Comparison of ENCODE assay signal across 36 cellular contexts in the genomic region with DNA sequence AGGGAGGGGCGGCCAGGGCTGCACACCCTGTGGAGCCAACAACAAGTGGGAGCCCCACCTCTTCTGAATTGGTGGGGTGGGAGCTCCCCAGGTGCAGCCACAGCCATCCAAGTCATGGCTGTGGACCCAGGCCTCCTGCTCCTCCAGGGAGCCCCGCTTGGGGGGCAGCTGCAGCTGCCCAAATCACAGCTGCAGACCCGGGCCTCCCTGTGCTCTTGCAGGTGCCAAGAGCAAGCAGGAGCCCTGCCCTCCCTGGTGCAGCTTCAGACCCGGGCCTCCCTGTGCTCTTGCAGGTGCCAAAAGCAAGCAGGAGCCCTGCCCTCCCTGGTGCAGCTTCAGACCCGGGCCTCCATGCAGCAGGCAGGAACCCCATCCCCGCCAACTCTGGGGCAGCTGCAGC.
"Had no signal": no experiment of that assay in that cellular context is flagged by ENCODE, and none has a peak within 500 bp of the region (broad histone marks: within the 10 kb centered on the region; RNA-seq: fewer than 3 reads in every experiment).

No MANE protein-coding gene starts in this region.

- ATAC-seq: activated CD4-positive, alpha-beta T cell treated with anti-CD3 and anti-CD28 coated beads for 36 hours; activated CD4-positive, CD25-positive, alpha-beta regulatory T cell treated with anti-CD3 and anti-CD28 coated beads, Interleukin-2, amount 50 U/mL, for 24 hours; activated CD8-positive, alpha-beta memory T cell treated with anti-CD3 and anti-CD28 coated beads, Interleukin-2, amount 10 ng/mL, durations not matched to agents 7 days and 5 days; activated CD8-positive, alpha-beta T cell treated with anti-CD3 and anti-CD28 coated beads, Interleukin-2, amount 10 ng/mL, durations not matched to agents 7 days and 5 days; activated naive CD8-positive, alpha-beta T cell treated with anti-CD3 and anti-CD28 coated beads, Interleukin-2, amount 50 U/mL, for 24 hours; T-cell; T-helper 17 cell had no signal

- H3K9me3 ChIP-seq: ascending aorta had no signal

- H3K4me3 Mint-ChIP-seq: activated CD4-positive, alpha-beta memory T cell treated with anti-CD3 and anti-CD28 coated beads, Interleukin-2, amount 10 ng/mL, durations not matched to agents 7 days and 5 days; activated CD4-positive, alpha-beta T cell treated with anti-CD3 and anti-CD28 coated beads for 36 hours; activated CD4-positive, alpha-beta T cell treated with anti-CD3 and anti-CD28 coated beads, Interleukin-2, amount 10 ng/mL, durations not matched to agents 7 days and 5 days; activated CD8-positive, alpha-beta memory T cell treated with anti-CD3 and anti-CD28 coated beads, Interleukin-2, amount 10 ng/mL, durations not matched to agents 7 days and 5 days; activated CD8-positive, alpha-beta T cell treated with anti-CD3 and anti-CD28 coated beads, Interleukin-2, amount 10 ng/mL, durations not matched to agents 7 days and 5 days; activated naive CD4-positive, alpha-beta T cell treated with anti-CD3 and anti-CD28 coated beads, Interleukin-2, amount 10 ng/mL, durations not matched to agents 7 days and 5 days; activated naive CD4-positive, alpha-beta T cell treated with anti-CD3 and anti-CD28 coated beads, Interleukin-2, amount 50 U/mL, for 24 hours; activated naive CD8-positive, alpha-beta T cell; activated naive CD8-positive, alpha-beta T cell treated with anti-CD3 and anti-CD28 coated beads, Interleukin-2, amount 10 ng/mL, durations not matched to agents 7 days and 5 days; activated naive CD8-positive, alpha-beta T cell treated with anti-CD3 and anti-CD28 coated beads, Interleukin-2, amount 50 U/mL, for 24 hours; activated T-cell treated with anti-CD3 and anti-CD28 coated beads, Interleukin-2, amount 50 U/mL, for 24 hours; brain; central memory CD8-positive, alpha-beta T cell; T-cell; T-helper 17 cell had no signal

- H3K4me3 ChIP-seq: ascending aorta, cardiac muscle cell had no signal

- DNase-seq: activated CD4-positive, alpha-beta memory T cell treated with anti-CD3 and anti-CD28 coated beads, Interleukin-2, amount 10 ng/mL, durations not matched to agents 7 days and 5 days; activated CD4-positive, alpha-beta T cell treated with anti-CD3 and anti-CD28 coated beads for 1 hour; activated CD4-positive, alpha-beta T cell treated with anti-CD3 and anti-CD28 coated beads for 36 hours; activated CD4-positive, alpha-beta T cell treated with anti-CD3 and anti-CD28 coated beads for 48 hours; activated CD4-positive, alpha-beta T cell treated with anti-CD3 and anti-CD28 coated beads, Interleukin-2, amount 10 ng/mL, durations not matched to agents 7 days and 5 days; activated CD4-positive, alpha-beta T cell treated with anti-CD3 and anti-CD28 coated beads, Interleukin-2, amount 50 U/mL, for 48 hours; activated CD4-positive, CD25-positive, alpha-beta regulatory T cell; activated CD8-positive, alpha-beta memory T cell treated with anti-CD3 and anti-CD28 coated beads for 24 hours; activated CD8-positive, alpha-beta memory T cell treated with anti-CD3 and anti-CD28 coated beads, Interleukin-2, amount 10 ng/mL, durations not matched to agents 7 days and 5 days; activated CD8-positive, alpha-beta memory T cell treated with anti-CD3 and anti-CD28 coated beads, Interleukin-2, amount 50 U/mL, for 48 hours; activated CD8-positive, alpha-beta T cell treated with anti-CD3 and anti-CD28 coated beads, Interleukin-2, amount 10 ng/mL, durations not matched to agents 7 days and 5 days; activated effector memory CD4-positive, alpha-beta T cell treated with Interleukin-2 at 50 U/mL for 16 hours; activated naive CD4-positive, alpha-beta T cell treated with anti-CD3 and anti-CD28 coated beads, Interleukin-2, amount 10 ng/mL, durations not matched to agents 7 days and 5 days; activated naive CD4-positive, alpha-beta T cell treated with Interleukin-2 at 50 U/mL for 16 hours; activated naive CD8-positive, alpha-beta T cell treated with anti-CD3 and anti-CD28 coated beads, Interleukin-2, amount 10 ng/mL, durations not matched to agents 7 days and 5 days; activated naive CD8-positive, alpha-beta T cell treated with anti-CD3 and anti-CD28 coated beads, Interleukin-2, amount 50 U/mL, for 24 hours; activated T-cell treated with anti-CD3 and anti-CD28 coated beads, Interleukin-2, amount 50 U/mL, for 24 hours; activated T-cell treated with anti-CD3 and anti-CD28 coated beads, Interleukin-2, amount 50 U/mL, for 48 hours; amygdala; anterior cingulate cortex; caudate nucleus; cerebellar nuclear complex; T-cell; T-helper 17 cell; T1000 had no signal

- H3K9me3 Mint-ChIP-seq: activated CD4-positive, alpha-beta memory T cell treated with anti-CD3 and anti-CD28 coated beads, Interleukin-2, amount 10 ng/mL, durations not matched to agents 7 days and 5 days; activated CD4-positive, alpha-beta T cell treated with anti-CD3 and anti-CD28 coated beads, Interleukin-2, amount 10 ng/mL, durations not matched to agents 7 days and 5 days; activated naive CD4-positive, alpha-beta T cell treated with anti-CD3 and anti-CD28 coated beads, Interleukin-2, amount 10 ng/mL, durations not matched to agents 7 days and 5 days; activated naive CD4-positive, alpha-beta T cell treated with anti-CD3 and anti-CD28 coated beads, Interleukin-2, amount 50 U/mL, for 24 hours; activated naive CD8-positive, alpha-beta T cell treated with anti-CD3 and anti-CD28 coated beads, Interleukin-2, amount 10 ng/mL, durations not matched to agents 7 days and 5 days; activated naive CD8-positive, alpha-beta T cell treated with anti-CD3 and anti-CD28 coated beads, Interleukin-2, amount 50 U/mL, for 24 hours; activated T-cell treated with anti-CD3 and anti-CD28 coated beads, Interleukin-2, amount 50 U/mL, for 24 hours; activated T-helper 2 cell treated with anti-CD3 and anti-CD28 coated beads, Interferon-gamma antibody, Interleukin-2, Interleukin-4, amounts not matched to agents 10 μg/mL and 5 μg/mL and 100 μg/mL, durations not matched to agents 14 hours and 24 hours and 36 hours; brain; central memory CD8-positive, alpha-beta T cell; T-cell had no signal

- H3K27me3 ChIP-seq: ascending aorta, cardiac muscle cell had no signal

- H3K36me3 ChIP-seq: ascending aorta, cardiac muscle cell had no signal

- H3K36me3 Mint-ChIP-seq: activated CD8-positive, alpha-beta memory T cell treated with anti-CD3 and anti-CD28 coated beads, Interleukin-2, amount 10 ng/mL, durations not matched to agents 7 days and 5 days; activated naive CD4-positive, alpha-beta T cell treated with anti-CD3 and anti-CD28 coated beads, Interleukin-2, amount 10 ng/mL, durations not matched to agents 7 days and 5 days; activated naive CD4-positive, alpha-beta T cell treated with anti-CD3 and anti-CD28 coated beads, Interleukin-2, amount 50 U/mL, for 24 hours; activated naive CD8-positive, alpha-beta T cell; activated naive CD8-positive, alpha-beta T cell treated with anti-CD3 and anti-CD28 coated beads, Interleukin-2, amount 10 ng/mL, durations not matched to agents 7 days and 5 days; brain; T-cell had no signal

- H3K27ac ChIP-seq: ascending aorta, cardiac muscle cell, VCaP had no signal

- FAIRE-seq: bronchial epithelial cell, TTC549 had no signal

- H3K27me3 Mint-ChIP-seq: activated CD4-positive, alpha-beta T cell treated with anti-CD3 and anti-CD28 coated beads, Interleukin-2, amount 10 ng/mL, durations not matched to agents 7 days and 5 days; activated naive CD4-positive, alpha-beta T cell treated with anti-CD3 and anti-CD28 coated beads, Interleukin-2, amount 10 ng/mL, durations not matched to agents 7 days and 5 days; activated naive CD4-positive, alpha-beta T cell treated with anti-CD3 and anti-CD28 coated beads, Interleukin-2, amount 50 U/mL, for 24 hours; activated naive CD8-positive, alpha-beta T cell; activated naive CD8-positive, alpha-beta T cell treated with anti-CD3 and anti-CD28 coated beads, Interleukin-2, amount 50 U/mL, for 24 hours; activated T-cell treated with anti-CD3 and anti-CD28 coated beads, Interleukin-2, amount 50 U/mL, for 24 hours had no signal

- H3K4me1 ChIP-seq: ascending aorta had no signal

- H3K27ac Mint-ChIP-seq: activated CD4-positive, alpha-beta memory T cell treated with anti-CD3 and anti-CD28 coated beads, Interleukin-2, amount 10 ng/mL, durations not matched to agents 7 days and 5 days; activated CD4-positive, alpha-beta T cell treated with anti-CD3 and anti-CD28 coated beads for 36 hours; activated CD4-positive, alpha-beta T cell treated with anti-CD3 and anti-CD28 coated beads, Interleukin-2, amount 10 ng/mL, durations not matched to agents 7 days and 5 days; activated CD8-positive, alpha-beta memory T cell treated with anti-CD3 and anti-CD28 coated beads, Interleukin-2, amount 10 ng/mL, durations not matched to agents 7 days and 5 days; activated CD8-positive, alpha-beta T cell treated with anti-CD3 and anti-CD28 coated beads, Interleukin-2, amount 10 ng/mL, durations not matched to agents 7 days and 5 days; activated naive CD4-positive, alpha-beta T cell treated with anti-CD3 and anti-CD28 coated beads, Interleukin-2, amount 10 ng/mL, durations not matched to agents 7 days and 5 days; activated naive CD4-positive, alpha-beta T cell treated with anti-CD3 and anti-CD28 coated beads, Interleukin-2, amount 50 U/mL, for 24 hours; activated naive CD8-positive, alpha-beta T cell; activated naive CD8-positive, alpha-beta T cell treated with anti-CD3 and anti-CD28 coated beads, Interleukin-2, amount 10 ng/mL, durations not matched to agents 7 days and 5 days; activated naive CD8-positive, alpha-beta T cell treated with anti-CD3 and anti-CD28 coated beads, Interleukin-2, amount 50 U/mL, for 24 hours; activated T-cell treated with anti-CD3 and anti-CD28 coated beads, Interleukin-2, amount 50 U/mL, for 24 hours; activated T-helper 2 cell treated with anti-CD3 and anti-CD28 coated beads, Interferon-gamma antibody, Interleukin-2, Interleukin-4, amounts not matched to agents 10 μg/mL and 5 μg/mL and 100 μg/mL, durations not matched to agents 14 hours and 24 hours and 36 hours; brain; T-cell; T-helper 17 cell had no signal

- H3K4me1 Mint-ChIP-seq: activated CD4-positive, alpha-beta memory T cell treated with anti-CD3 and anti-CD28 coated beads, Interleukin-2, amount 10 ng/mL, durations not matched to agents 7 days and 5 days; activated CD4-positive, alpha-beta T cell treated with anti-CD3 and anti-CD28 coated beads for 36 hours; activated CD4-positive, alpha-beta T cell treated with anti-CD3 and anti-CD28 coated beads, Interleukin-2, amount 10 ng/mL, durations not matched to agents 7 days and 5 days; activated CD8-positive, alpha-beta memory T cell treated with anti-CD3 and anti-CD28 coated beads, Interleukin-2, amount 10 ng/mL, durations not matched to agents 7 days and 5 days; activated naive CD4-positive, alpha-beta T cell treated with anti-CD3 and anti-CD28 coated beads, Interleukin-2, amount 10 ng/mL, durations not matched to agents 7 days and 5 days; activated naive CD4-positive, alpha-beta T cell treated with anti-CD3 and anti-CD28 coated beads, Interleukin-2, amount 50 U/mL, for 24 hours; activated naive CD8-positive, alpha-beta T cell treated with anti-CD3 and anti-CD28 coated beads, Interleukin-2, amount 10 ng/mL, durations not matched to agents 7 days and 5 days; activated naive CD8-positive, alpha-beta T cell treated with anti-CD3 and anti-CD28 coated beads, Interleukin-2, amount 50 U/mL, for 24 hours; central memory CD8-positive, alpha-beta T cell; T-cell had no signal
